ENCODE assay signal across 21 cellular contexts in the genomic region with DNA sequence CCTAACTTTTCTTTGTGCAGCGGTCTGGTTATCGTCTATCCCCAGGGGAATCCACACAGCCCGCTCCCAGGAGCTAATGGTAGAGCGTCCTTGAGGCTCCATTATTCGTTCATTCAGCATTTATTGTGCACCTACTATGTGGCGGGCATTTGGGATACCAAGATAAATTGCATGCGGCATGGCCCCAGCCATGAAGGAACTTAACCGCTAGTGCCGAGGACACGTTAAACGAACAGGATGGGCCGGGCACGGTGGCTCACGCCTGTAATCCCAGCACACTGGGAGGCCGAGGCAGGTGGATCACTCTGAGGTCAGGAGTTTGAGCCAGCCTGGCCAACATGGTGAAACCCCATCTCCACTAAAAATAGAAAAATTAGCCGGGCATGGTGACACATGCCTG. TPM values are rescaled to one million over a fixed set of nuclear protein-coding genes. Genes with fewer than 3 reads are reported as not detected.
"Had no signal": no experiment of that assay in that cellular context is flagged by ENCODE, and none has a peak within 500 bp of the region (broad histone marks: within the 10 kb centered on the region; RNA-seq: fewer than 3 reads in every experiment).

No MANE protein-coding gene starts in this region.

- H3K9me3 ChIP-seq: left lung, psoas muscle, right lobe of liver, tibial nerve, upper lobe of right lung, vagina had no signal

- DNase-seq: erythroblast; foreskin keratinocyte; immature natural killer cell; left lung; mesenchymal stem cell; midbrain; naive B cell; psoas muscle; retina; right lobe of liver; stimulated activated CD4-positive, alpha-beta T cell treated with anti-CD3 and anti-CD28 coated beads, Interleukin-15, amount 100 ng/mL, for 24 hours; stimulated activated CD4-positive, alpha-beta T cell treated with anti-CD3 and anti-CD28 coated beads, Interleukin-1b, Interleukin-23, amount 100 ng/mL, for 48 hours; stimulated activated CD4-positive, alpha-beta T cell treated with anti-CD3 and anti-CD28 coated beads, Interleukin-4, amount 100 ng/mL, for 24 hours; upper lobe of right lung had no signal

- H3K9me3 Mint-ChIP-seq: dendritic cell treated with granulocyte-macrophage colony-stimulating factor and Interleukin-4, amounts not matched to agents 40 ng/mL and 50 ng/mL, for 4 days; immature natural killer cell; naive B cell; stimulated activated memory B cell treated with anti-CD40 and anti-IgM and Interleukin-4, amounts not matched to agents 10 μg/mL and 1 μg/mL and 100 μg/mL, for 72 hours; stimulated activated naive CD8-positive, alpha-beta T cell treated with anti-CD3 and anti-CD28 coated beads, Interleukin-15, Interleukin-2, amounts not matched to agents 100 ng/mL and 50 ng/mL, for 24 hours had no signal

- H3K36me3 Mint-ChIP-seq: naive B cell had no signal

- H3K9ac ChIP-seq: parathyroid adenoma had no signal

- H3K27ac ChIP-seq: foreskin keratinocyte, parathyroid adenoma, psoas muscle, right lobe of liver, tibial nerve, upper lobe of right lung, vagina had no signal

- ATAC-seq: foreskin keratinocyte, left lung, psoas muscle, upper lobe of right lung had no signal

- H3K27ac Mint-ChIP-seq: naive B cell; stimulated activated memory B cell treated with anti-CD40 and anti-IgM and Interleukin-4, amounts not matched to agents 10 μg/mL and 1 μg/mL and 100 μg/mL, for 72 hours; stimulated activated naive CD8-positive, alpha-beta T cell treated with anti-CD3 and anti-CD28 coated beads, Interleukin-15, Interleukin-2, amounts not matched to agents 100 ng/mL and 50 ng/mL, for 24 hours had no signal

- H3K4me3 Mint-ChIP-seq: dendritic cell treated with granulocyte-macrophage colony-stimulating factor and Interleukin-4, amounts not matched to agents 40 ng/mL and 50 ng/mL, for 4 days; immature natural killer cell; stimulated activated memory B cell treated with anti-CD40 and anti-IgM and Interleukin-4, amounts not matched to agents 10 μg/mL and 1 μg/mL and 100 μg/mL, for 72 hours; stimulated activated naive CD8-positive, alpha-beta T cell treated with anti-CD3 and anti-CD28 coated beads, Interleukin-15, Interleukin-2, amounts not matched to agents 100 ng/mL and 50 ng/mL, for 24 hours had no signal

- H3K4me1 Mint-ChIP-seq: stimulated activated memory B cell treated with anti-CD40 and anti-IgM and Interleukin-4, amounts not matched to agents 10 μg/mL and 1 μg/mL and 100 μg/mL, for 72 hours had no signal

- H3K27me3 ChIP-seq: foreskin keratinocyte, left lung, right lobe of liver, tibial nerve, upper lobe of right lung, vagina had no signal

- H3K4me3 ChIP-seq: left lung, lung, psoas muscle, right lobe of liver, tibial nerve, upper lobe of right lung, vagina had no signal

- H3K27me3 Mint-ChIP-seq: dendritic cell treated with granulocyte-macrophage colony-stimulating factor and Interleukin-4, amounts not matched to agents 40 ng/mL and 50 ng/mL, for 4 days; naive B cell; stimulated activated memory B cell treated with anti-CD40 and anti-IgM and Interleukin-4, amounts not matched to agents 10 μg/mL and 1 μg/mL and 100 μg/mL, for 72 hours; stimulated activated naive CD8-positive, alpha-beta T cell treated with anti-CD3 and anti-CD28 coated beads, Interleukin-15, Interleukin-2, amounts not matched to agents 100 ng/mL and 50 ng/mL, for 24 hours had no signal

- H3K4me1 ChIP-seq: foreskin keratinocyte, parathyroid adenoma, psoas muscle, right lobe of liver, tibial nerve, vagina had no signal

RNA-seq across cellular contexts. Expression of a gene that starts 11.2 kb away (rescaled TPM):
- total RNA-seq: vagina had no signal
